Comparison of ENCODE assay signal across 1 cellular context in genomic region chr11:128823751-128824150, GRCh38.
TF ChIP-seq lines count a peak whose summit lies in the region.

No MANE protein-coding gene starts in this region.

TF ChIP-seq in H1, 55 proteins besides CTCF, POLR2A, EP300 and RAD21:
- TF ChIP-seq USF2 (IDR thresholded peaks at IDR 0.05; ENCODE audit: low read length) (no peak), EZH2 (IDR thresholded peaks at IDR 0.05; ENCODE audit: low read depth, low read length, severe bottlenecking) (no peak), RNF2 (IDR thresholded peaks at IDR 0.05; ENCODE audit: borderline replicate concordance, low read depth, low read length, missing control alignments, poor library complexity, severe bottlenecking) (no peak), ASH2L (IDR thresholded peaks at IDR 0.05; ENCODE audit: low read length) (no peak), BRCA1 (IDR thresholded peaks at IDR 0.05; ENCODE audit: low read depth, low read length) (no peak), RXRA (IDR thresholded peaks at IDR 0.05; ENCODE audit: insufficient read depth, low read depth, low read length) (no peak), POU5F1 (IDR thresholded peaks at IDR 0.05; ENCODE audit: low read depth, low read length) (no peak), SRF (IDR thresholded peaks at IDR 0.05; ENCODE audit: low read depth, low read length) (no peak), EGR1 (IDR thresholded peaks at IDR 0.05; ENCODE audit: borderline replicate concordance, low read depth, low read length) (no peak), SP4 (IDR thresholded peaks at IDR 0.05; ENCODE audit: low read length) (no peak), SIRT6 (IDR thresholded peaks at IDR 0.05; ENCODE audit: low read length) (no peak), SP1 (IDR thresholded peaks at IDR 0.05; ENCODE audit: low read depth, low read length) (no peak), BACH1 (IDR thresholded peaks at IDR 0.05; ENCODE audit: low read length) (no peak), RFX5 (IDR thresholded peaks at IDR 0.05; ENCODE audit: borderline replicate concordance, low read depth, low read length) (no peak), KDM4A (IDR thresholded peaks at IDR 0.05; ENCODE audit: low read depth, low read length, severe bottlenecking) (no peak), TAF1 (IDR thresholded peaks at IDR 0.05; ENCODE audit: low read depth, low read length) (no peak), KDM5A (IDR thresholded peaks at IDR 0.05; ENCODE audit: low read length) (no peak), TCF12 (IDR thresholded peaks at IDR 0.05; ENCODE audit: low read depth, low read length) (no peak), CHD7 (IDR thresholded peaks at IDR 0.05; ENCODE audit: insufficient replicate concordance, low read length) (no peak)
- TF ChIP-seq, protein P1, sequence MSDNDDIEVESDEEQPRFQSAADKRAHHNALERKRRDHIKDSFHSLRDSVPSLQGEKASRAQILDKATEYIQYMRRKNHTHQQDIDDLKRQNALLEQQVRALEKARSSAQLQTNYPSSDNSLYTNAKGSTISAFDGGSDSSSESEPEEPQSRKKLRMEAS (IDR thresholded peaks at IDR 0.05), result no peak
